In genomic region chrX:35890699-35891098, GRCh38 we compare ENCODE assay signal across 8 cellular contexts. TPM values are rescaled to one million over a fixed set of nuclear protein-coding genes. Genes with fewer than 3 reads are reported as not detected.
DNase-seq lines count a peak whose midpoint lies in the region; ATAC-seq and TF ChIP-seq lines count a peak whose summit lies in the region.

No MANE protein-coding gene starts in this region.

- no peak for ATAC-seq in stimulated activated naive CD8-positive, alpha-beta T cell treated with anti-CD3 and anti-CD28 coated beads, Interleukin-15, Interleukin-2, amounts not matched to agents 100 U/mL and 50 U/mL, for 24 hours
- ATAC-seq in stimulated activated naive CD8-positive, alpha-beta T cell treated with anti-CD3 and anti-CD28 coated beads, Interleukin-15, amount 100 ng/mL, for 72 hours, result no peak
- no peak for ATAC-seq in GM18873 (IDR thresholded peaks at IDR 0.05; ENCODE audit: low FRiP score, unreplicated experiment)

- no peaks in the 10 kb centered on the region for H3K27me3 Mint-ChIP-seq in stimulated activated naive CD8-positive, alpha-beta T cell treated with anti-CD3 and anti-CD28 coated beads, Interleukin-15, amount 100 ng/mL, for 72 hours

- H3K4me3 ChIP-seq in MG63 (no peak overlapping the region), Peyer's patch (no peak overlapping the region), esophagus muscularis mucosa (no peak overlapping the region), ovary (no peak overlapping the region)

- TF ChIP-seq EP300 in esophagus muscularis mucosa (IDR thresholded peaks at IDR 0.05), result no peak
- TF ChIP-seq EP300 in ovary (IDR thresholded peaks at IDR 0.05), result no peak

- TF ChIP-seq POLR2A in Peyer's patch (IDR thresholded peaks at IDR 0.05) (no peak), esophagus muscularis mucosa (IDR thresholded peaks at IDR 0.05; ENCODE audit: low read depth) (no peak), ovary (IDR thresholded peaks at IDR 0.05) (no peak)

- H3K4me1 Mint-ChIP-seq in stimulated activated naive CD8-positive, alpha-beta T cell treated with anti-CD3 and anti-CD28 coated beads, Interleukin-15, amount 100 ng/mL, for 72 hours, result no peaks in the 10 kb centered on the region

- DNase-seq in stimulated activated naive CD8-positive, alpha-beta T cell treated with anti-CD3 and anti-CD28 coated beads, Interleukin-15, Interleukin-2, amounts not matched to agents 100 U/mL and 50 U/mL, for 24 hours, result peak; percentile 7
- no peak for DNase-seq in stimulated activated naive CD8-positive, alpha-beta T cell treated with anti-CD3 and anti-CD28 coated beads, Interleukin-15, amount 100 ng/mL, for 72 hours
- DNase-seq in MG63 (peak; percentile 2), Peyer's patch (peak in 1 of 3 donors; percentile 50), esophagus muscularis mucosa (ENCODE audit: extremely low spot score) (no peak), pons (ENCODE audit: low spot score) (peak; percentile 53), ovary (no peak)

- H3K27ac Mint-ChIP-seq in stimulated activated naive CD8-positive, alpha-beta T cell treated with anti-CD3 and anti-CD28 coated beads, Interleukin-15, amount 100 ng/mL, for 72 hours, result no peak overlapping the region

- H3K27ac ChIP-seq in Peyer's patch (no peak overlapping the region), esophagus muscularis mucosa (replicated peaks in 1 of 4) (no peak overlapping the region), ovary (no peak overlapping the region)

- no peak overlapping the region for H3K4me3 Mint-ChIP-seq in stimulated activated naive CD8-positive, alpha-beta T cell treated with anti-CD3 and anti-CD28 coated beads, Interleukin-15, amount 100 ng/mL, for 72 hours

- intact Hi-C loops in esophagus muscularis mucosa (cut with DNase I) (no loop called here), ovary (cut with DNase I) (no loop called here)

- H3K9me3 ChIP-seq in MG63 (no peaks in the 10 kb centered on the region), Peyer's patch (no peaks in the 10 kb centered on the region), esophagus muscularis mucosa (no peaks in the 10 kb centered on the region), ovary (no peaks in the 10 kb centered on the region)

- H3K4me1 ChIP-seq in Peyer's patch, result no peaks in the 10 kb centered on the region
- H3K4me1 ChIP-seq in esophagus muscularis mucosa, result no peaks in the 10 kb centered on the region
- no peaks in the 10 kb centered on the region for H3K4me1 ChIP-seq in ovary (ENCODE audit: insufficient read depth)

- no peaks in the 10 kb centered on the region for H3K27me3 ChIP-seq in MG63
- no peaks in the 10 kb centered on the region for H3K27me3 ChIP-seq in Peyer's patch
- H3K27me3 ChIP-seq in esophagus muscularis mucosa, result no peaks in the 10 kb centered on the region
- H3K27me3 ChIP-seq in ovary, result no peaks in the 10 kb centered on the region

- no peaks in the 10 kb centered on the region for H3K9me3 Mint-ChIP-seq in stimulated activated naive CD8-positive, alpha-beta T cell treated with anti-CD3 and anti-CD28 coated beads, Interleukin-15, amount 100 ng/mL, for 72 hours

- TF ChIP-seq CTCF in Peyer's patch (IDR thresholded peaks at IDR 0.05) (peak in 4 of 6 experiments; percentile 24 to 69 (median 60)), esophagus muscularis mucosa (IDR thresholded peaks at IDR 0.05) (peak; percentile 33 to 54 (median 34)), ovary (IDR thresholded peaks at IDR 0.05) (no peak)

- WGBS in esophagus muscularis mucosa, result 52% methylated on average over 8 of the region's 9 CpGs
- WGBS in ovary, 3 donors, result 51 to 63% (median 57%) methylated on average over 9 of the region's 9 CpGs

- H3K36me3 ChIP-seq in MG63 (no peaks in the 10 kb centered on the region), Peyer's patch (no peaks in the 10 kb centered on the region), esophagus muscularis mucosa (no peaks in the 10 kb centered on the region), ovary (no peaks in the 10 kb centered on the region)

RNA-seq across cellular contexts. Expression of gene CFAP47, which starts 28.8 kb away (rescaled TPM):
- total RNA-seq in MG63 (2014; rRNA removed; shearing (Covaris generic); ENCODE audit: low replicate concordance), result not detected in 2 replicates
- total RNA-seq in Peyer's patch (not detected), esophagus muscularis mucosa (under 1 TPM in 1 of 4 donors, not detected in 3; under 0.01 TPM), ovary (10 to 100 TPM in 1 of 7 donors, under 1 TPM in 5, not detected in 1; 0.15 to 34.5 (median 0.80) TPM)
- under 1 TPM; 0.05 to 0.12 TPM for polyA plus RNA-seq in ovary

Comparison
In these comparisons a context has a peak if more than half of its experiments do, and no peak if none do; other contexts are left out.
1. DNase-seq: peak in stimulated activated naive CD8-positive, alpha-beta T cell treated with anti-CD3 and anti-CD28 coated beads, Interleukin-15, Interleukin-2, amounts not matched to agents 100 U/mL and 50 U/mL, for 24 hours (single experiment), MG63 (single experiment) and pons (single experiment); none in stimulated activated naive CD8-positive, alpha-beta T cell treated with anti-CD3 and anti-CD28 coated beads, Interleukin-15, amount 100 ng/mL, for 72 hours (0 of 2), esophagus muscularis mucosa (single experiment) and ovary (0 of 5).
2. CTCF ChIP-seq: peak in Peyer's patch (4 of 6) and esophagus muscularis mucosa (3 of 3); none in ovary (0 of 3).